Comparison of ENCODE assay signal across 8 cellular contexts in genomic region chr10:48509974-48510692, GRCh38.
DNase-seq lines count a peak whose midpoint lies in the region; ATAC-seq, FAIRE-seq and TF ChIP-seq lines count a peak whose summit lies in the region.

No MANE protein-coding gene starts in this region.

- WGBS in neuronal stem cell (ENCODE audit: extremely low coverage in 2 of 2, insufficient read length in 2 of 2, insufficient replicate concordance in 1 of 2), 2 donors, result no CpG with 5 or more reads among the region's 8 CpGs
- WGBS in pancreas, 2 donors, result 83 to 85% methylated on average over 8 of the region's 8 CpGs

- intact Hi-C loops in pancreas (cut with DNase I), result no loop called here

- peaks cover 16% of the 10 kb centered on the region for H3K27me3 Mint-ChIP-seq in nephron progenitor cell (ENCODE audit: low read depth, poor library complexity)

- H2AFZ ChIP-seq in neuronal stem cell (ENCODE audit: low read length), result no peak overlapping the region

- H3K14ac ChIP-seq in neuronal stem cell (ENCODE audit: low read length), result no peak overlapping the region

- H3K79me1 ChIP-seq in neuronal stem cell (ENCODE audit: low read depth, low read length), result no peaks in the 10 kb centered on the region

- H3K9me3 ChIP-seq in neuronal stem cell (replicated peaks in 1 of 2; ENCODE audit: control insufficient read depth in 2 of 2, insufficient read depth in 1 of 2, low read depth in 1 of 2, low read length in 2 of 2) (peaks cover 0 to 3% of the 10 kb centered on the region in 2 donors), pancreas (no peaks in the 10 kb centered on the region)

- no peak overlapping the region for H3K4me3 ChIP-seq in brain microvascular endothelial cell (ENCODE audit: low read depth, low read length)
- no peak overlapping the region for H3K4me3 ChIP-seq in neuronal stem cell (ENCODE audit: low read length in 2 of 2)
- H3K4me3 ChIP-seq in pancreas, result no peak overlapping the region

- H3K18ac ChIP-seq in neuronal stem cell (ENCODE audit: low read length), result no peak overlapping the region

- no peak overlapping the region for H2BK5ac ChIP-seq in neuronal stem cell (ENCODE audit: low read length)

- TF ChIP-seq EP300 in Ishikawa (IDR thresholded peaks at IDR 0.05; ENCODE audit: borderline replicate concordance), result no peak

- H4K91ac ChIP-seq in neuronal stem cell (ENCODE audit: low read depth, low read length, poor library complexity), result no peak overlapping the region

- H3K4me1 Mint-ChIP-seq in nephron progenitor cell, result peaks cover 21% of the 10 kb centered on the region

- no peak overlapping the region for H2AK5ac ChIP-seq in neuronal stem cell (ENCODE audit: low read depth, low read length)

- peak; percentile 66 for TF ChIP-seq CTCF in brain microvascular endothelial cell (IDR thresholded peaks at IDR 0.05; ENCODE audit: low read depth, low read length, missing control alignments)
- TF ChIP-seq CTCF in nephron progenitor cell (IDR thresholded peaks at IDR 0.05), result peak; percentile 37
- no peak for TF ChIP-seq CTCF in pancreas (IDR thresholded peaks at IDR 0.05)

- TF ChIP-seq RAD21 in Ishikawa (IDR thresholded peaks at IDR 0.05; ENCODE audit: low read depth), result peak; percentile 32

- H3K4me2 ChIP-seq in neuronal stem cell (ENCODE audit: insufficient read depth, low read length, poor library complexity, severe bottlenecking), result no peak overlapping the region

- H3K36me3 ChIP-seq in brain microvascular endothelial cell (replicated peaks) (no peaks in the 10 kb centered on the region), neuronal stem cell (replicated peaks in 1 of 2; ENCODE audit: control insufficient read depth in 2 of 2, insufficient read depth in 2 of 2, low read length in 2 of 2) (no peaks in the 10 kb centered on the region), pancreas (no peaks in the 10 kb centered on the region)

- peaks cover 7% of the 10 kb centered on the region for H3K36me3 Mint-ChIP-seq in nephron progenitor cell (ENCODE audit: low read depth)

- H4K8ac ChIP-seq in neuronal stem cell (ENCODE audit: low read depth, low read length), result no peak overlapping the region

- H3K4ac ChIP-seq in neuronal stem cell (ENCODE audit: low read length), result no peak overlapping the region

- no peak overlapping the region for H2BK15ac ChIP-seq in neuronal stem cell (ENCODE audit: low read length)

- DNase-seq in NCI-H748 (lab: John Stamatoyannopoulos, UW; ENCODE audit: unreplicated experiment) (peak; percentile 9), NCI-H748 treated with DMSO at 0.1 percent for 48 hours (lab: John Stamatoyannopoulos, UW) (no peak), brain microvascular endothelial cell (no peak), nephron progenitor cell (peak; percentile 25), neuronal stem cell (ENCODE audit: low spot score) (no peak), GM12891 (ENCODE audit: insufficient read length, low spot score) (no peak), pancreas (no peak)

- no peak for ATAC-seq in pancreas

- H3K27ac ChIP-seq in brain microvascular endothelial cell (no peak overlapping the region), neuronal stem cell (replicated peaks; ENCODE audit: low read length) (no peak overlapping the region), pancreas (no peak overlapping the region)

- no peak overlapping the region for H3K9ac ChIP-seq in neuronal stem cell (ENCODE audit: low read depth, low read length, poor library complexity)

- no peak overlapping the region for H3K23ac ChIP-seq in neuronal stem cell (ENCODE audit: low read depth, low read length, poor library complexity)

- peaks cover 21% of the 10 kb centered on the region for H3K9me3 Mint-ChIP-seq in nephron progenitor cell

- in situ Hi-C loops in brain microvascular endothelial cell (cut with HindIII; ENCODE audit: low pct_ligation_motif_present, low sequenced_read_pairs), result no loop called here

- no peak overlapping the region for H3K27ac Mint-ChIP-seq in nephron progenitor cell

- no peak for TF ChIP-seq POLR2A in GM12891 (IDR thresholded peaks at IDR 0.05; ENCODE audit: low read depth, low read length)

- FAIRE-seq in GM12891 (lab: Jason Lieb, UNC), result no peak
- no peak for FAIRE-seq in pancreas (lab: Jason Lieb, UNC)

- no peak overlapping the region for H3K4me3 Mint-ChIP-seq in nephron progenitor cell

- H3K27me3 ChIP-seq in brain microvascular endothelial cell (replicated peaks) (no peaks in the 10 kb centered on the region), neuronal stem cell (ENCODE audit: control insufficient read depth in 3 of 3, insufficient read depth in 3 of 3, low read depth in 1 of 3, low read length in 3 of 3) (no peaks in the 10 kb centered on the region), pancreas (peaks cover 0 to under 1% (median 0%) of the 10 kb centered on the region in 4 donors)

- no peak overlapping the region for H2BK120ac ChIP-seq in neuronal stem cell (ENCODE audit: low read depth, low read length)

- no peak overlapping the region for H2BK12ac ChIP-seq in neuronal stem cell (ENCODE audit: low read length)

- H3K4me1 ChIP-seq in neuronal stem cell (ENCODE audit: control insufficient read depth in 2 of 2, insufficient read depth in 1 of 2, low read depth in 1 of 2, low read length in 2 of 2), result peaks cover 0 to 7% of the 10 kb centered on the region in 2 donors
- H3K4me1 ChIP-seq in pancreas, result no peaks in the 10 kb centered on the region

TF ChIP-seq in Ishikawa, 13 proteins besides CTCF, POLR2A, EP300 and RAD21:
- no peak for TF ChIP-seq EGR1 (IDR thresholded peaks at IDR 0.05)
- TF ChIP-seq ZBTB7A (IDR thresholded peaks at IDR 0.05; ENCODE audit: low read depth), result no peak
- TF ChIP-seq, protein P1, sequence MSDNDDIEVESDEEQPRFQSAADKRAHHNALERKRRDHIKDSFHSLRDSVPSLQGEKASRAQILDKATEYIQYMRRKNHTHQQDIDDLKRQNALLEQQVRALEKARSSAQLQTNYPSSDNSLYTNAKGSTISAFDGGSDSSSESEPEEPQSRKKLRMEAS (IDR thresholded peaks at IDR 0.05), result no peak
- no peak for TF ChIP-seq USF1 (IDR thresholded peaks at IDR 0.05)
- TF ChIP-seq FOXM1 (IDR thresholded peaks at IDR 0.05; ENCODE audit: borderline replicate concordance, low read depth), result no peak
- TF ChIP-seq CEBPB (IDR thresholded peaks at IDR 0.05), result no peak
- TF ChIP-seq NFIC (IDR thresholded peaks at IDR 0.05), result no peak
- no peak for TF ChIP-seq TAF1 (IDR thresholded peaks at IDR 0.05; ENCODE audit: low read depth)
- no peak for TF ChIP-seq CREB1 (IDR thresholded peaks at IDR 0.05; ENCODE audit: low read depth)
- TF ChIP-seq TCF12 (IDR thresholded peaks at IDR 0.05; ENCODE audit: low read depth), result no peak
- no peak for TF ChIP-seq TEAD4 (IDR thresholded peaks at IDR 0.05)
- no peak for TF ChIP-seq YY1 (IDR thresholded peaks at IDR 0.05; ENCODE audit: low read depth)

TF ChIP-seq in GM12891, 5 proteins besides CTCF, POLR2A, EP300 and RAD21:
- TF ChIP-seq POU2F2 (IDR thresholded peaks at IDR 0.05; ENCODE audit: low read depth, low read length) (no peak), PAX5 (IDR thresholded peaks at IDR 0.05; ENCODE audit: insufficient read depth, low read length, severe bottlenecking) (no peak), POLR2AphosphoS5 (IDR thresholded peaks at IDR 0.05; ENCODE audit: low read depth, low read length) (no peak), TAF1 (IDR thresholded peaks at IDR 0.05; ENCODE audit: low read depth, low read length) (no peak)

Comparison
In these comparisons a context has a peak if more than half of its experiments do, and no peak if none do; other contexts are left out.
1. DNase-seq: peak in NCI-H748 (single experiment) and nephron progenitor cell (single experiment); none in NCI-H748 treated with DMSO at 0.1 percent for 48 hours (single experiment), brain microvascular endothelial cell (single experiment), neuronal stem cell (single experiment), GM12891 (single experiment) and pancreas (0 of 6).
2. CTCF ChIP-seq: peak in brain microvascular endothelial cell (single experiment) and nephron progenitor cell (single experiment); none in pancreas (0 of 4).